In genomic region chr2:201136889-201137321, GRCh38 we compare ENCODE assay signal across 14 cellular contexts. TPM values are rescaled to one million over a fixed set of nuclear protein-coding genes. Genes with fewer than 3 reads are reported as not detected.
DNase-seq lines count a peak whose midpoint lies in the region; ATAC-seq and TF ChIP-seq lines count a peak whose summit lies in the region.
"Had no signal": no experiment of that assay in that cellular context is flagged by ENCODE, and none has a peak within 500 bp of the region (broad histone marks: within the 10 kb centered on the region; RNA-seq: fewer than 3 reads in every experiment).

No MANE protein-coding gene starts in this region.

- 64% methylated on average over 3 of the region's 3 CpGs for WGBS in suprapubic skin

- peaks cover 14 to 92% of the 10 kb centered on the region in 2 donors for H3K4me1 ChIP-seq in left lung
- peaks cover 22% of the 10 kb centered on the region for H3K4me1 ChIP-seq in suprapubic skin

- no peak for TF ChIP-seq EP300 in suprapubic skin (IDR thresholded peaks at IDR 0.05)

- H3K4me3 ChIP-seq in left lung, result no peak overlapping the region
- no peak overlapping the region for H3K4me3 ChIP-seq in suprapubic skin
- H3K4me3 ChIP-seq: HAP-1, vagina had no signal

- peaks cover 45% of the 10 kb centered on the region for H3K36me3 Mint-ChIP-seq in activated naive CD4-positive, alpha-beta T cell treated with anti-CD3 and anti-CD28 coated beads, Interleukin-2, amount 50 U/mL, for 24 hours
- peaks cover 100% of the 10 kb centered on the region for H3K36me3 Mint-ChIP-seq in activated T-helper 17 cell treated with anti-CD3 and anti-CD28 coated beads, Interleukin-2, amount 50 U/mL, for 72 hours (ENCODE audit: low read depth)

- peaks cover 46% of the 10 kb centered on the region for H3K4me1 Mint-ChIP-seq in activated naive CD4-positive, alpha-beta T cell treated with anti-CD3 and anti-CD28 coated beads, Interleukin-2, amount 50 U/mL, for 24 hours
- H3K4me1 Mint-ChIP-seq in activated T-helper 17 cell treated with anti-CD3 and anti-CD28 coated beads, Interleukin-2, amount 50 U/mL, for 72 hours, result peaks cover 49% of the 10 kb centered on the region

- H3K27ac ChIP-seq in left lung, result peak overlapping the region; percentile 5 to 99
- peak overlapping the region; percentile 24 for H3K27ac ChIP-seq in suprapubic skin
- H3K27ac ChIP-seq: vagina had no signal

- H3K27ac Mint-ChIP-seq in activated naive CD4-positive, alpha-beta T cell treated with anti-CD3 and anti-CD28 coated beads, Interleukin-2, amount 50 U/mL, for 24 hours, result no peak overlapping the region
- peak overlapping the region; percentile 95 for H3K27ac Mint-ChIP-seq in activated T-helper 17 cell treated with anti-CD3 and anti-CD28 coated beads, Interleukin-2, amount 50 U/mL, for 72 hours

- H3K36me3 ChIP-seq in left lung, result peaks cover 0 to 96% of the 10 kb centered on the region in 2 donors
- peaks cover 87% of the 10 kb centered on the region for H3K36me3 ChIP-seq in suprapubic skin

- no peak for TF ChIP-seq POLR2A in suprapubic skin (IDR thresholded peaks at IDR 0.05)

- H3K9me3 Mint-ChIP-seq in activated naive CD4-positive, alpha-beta T cell treated with anti-CD3 and anti-CD28 coated beads, Interleukin-2, amount 50 U/mL, for 24 hours, result no peaks in the 10 kb centered on the region
- no peaks in the 10 kb centered on the region for H3K9me3 Mint-ChIP-seq in activated T-helper 17 cell treated with anti-CD3 and anti-CD28 coated beads, Interleukin-2, amount 50 U/mL, for 72 hours

- no peaks in the 10 kb centered on the region for H3K27me3 ChIP-seq in left lung
- no peaks in the 10 kb centered on the region for H3K27me3 ChIP-seq in suprapubic skin
- H3K27me3 ChIP-seq: vagina had no signal

- TF ChIP-seq CTCF in left lung (IDR thresholded peaks at IDR 0.05), result no peak
- no peak for TF ChIP-seq CTCF in suprapubic skin (IDR thresholded peaks at IDR 0.05)
- TF ChIP-seq CTCF in omental fat pad (IDR thresholded peaks at IDR 0.05), result no peak

- no peak for ATAC-seq in activated T-helper 17 cell treated with anti-CD3 and anti-CD28 coated beads, Interleukin-2, amount 50 U/mL, for 72 hours (replicated peaks)
- no peak for ATAC-seq in left lung
- ATAC-seq in omental fat pad (ENCODE audit: low FRiP score), result no peak
- ATAC-seq: PC-3 had no signal

- no peaks in the 10 kb centered on the region for H3K27me3 Mint-ChIP-seq in activated naive CD4-positive, alpha-beta T cell treated with anti-CD3 and anti-CD28 coated beads, Interleukin-2, amount 50 U/mL, for 24 hours
- H3K27me3 Mint-ChIP-seq in activated T-helper 17 cell treated with anti-CD3 and anti-CD28 coated beads, Interleukin-2, amount 50 U/mL, for 72 hours, result no peaks in the 10 kb centered on the region

- intact Hi-C loops in left lung (cut with DNase I), result no loop called here

- no peaks in the 10 kb centered on the region for H3K9me3 ChIP-seq in left lung
- no peaks in the 10 kb centered on the region for H3K9me3 ChIP-seq in suprapubic skin
- H3K9me3 ChIP-seq: HAP-1, vagina had no signal

- H3K4me3 Mint-ChIP-seq in activated naive CD4-positive, alpha-beta T cell treated with anti-CD3 and anti-CD28 coated beads, Interleukin-2, amount 50 U/mL, for 24 hours, result peak overlapping the region; percentile 51
- H3K4me3 Mint-ChIP-seq in activated T-helper 17 cell treated with anti-CD3 and anti-CD28 coated beads, Interleukin-2, amount 50 U/mL, for 72 hours, result peak overlapping the region; percentile 81

- DNase-seq in activated naive CD4-positive, alpha-beta T cell (lab: John Stamatoyannopoulos, UW), result no peak
- DNase-seq in left lung (no peak), suprapubic skin (ENCODE audit: low spot score in 2 of 2) (no peak), NCI-H2227 treated with DMSO at 0.1 percent for 48 hours (lab: John Stamatoyannopoulos, UW) (no peak), Kasumi-1 (lab: John Stamatoyannopoulos, UW) (no peak), omental fat pad (ENCODE audit: low spot score) (no peak)
- DNase-seq: caudate nucleus, NCI-H1048, PC-3, T-helper 9 cell had no signal

RNA-seq across cellular contexts. Expression of gene CFLAR, which starts 20.9 kb away (rescaled TPM):
- 100 to 1,000 TPM; 224 to 559 TPM for total RNA-seq in activated T-helper 17 cell treated with anti-CD3 and anti-CD28 coated beads, Interleukin-2, amount 50 U/mL, for 72 hours
- total RNA-seq in left lung, result 100 to 1,000 TPM; 278 to 327 TPM
- 100 to 1,000 TPM; 116 to 250 (median 147) TPM for total RNA-seq in suprapubic skin
- total RNA-seq in omental fat pad, result 100 to 1,000 TPM; 204 to 455 (median 293) TPM

RNA-seq across cellular contexts. Expression of gene CASP10, which starts 46.0 kb away (rescaled TPM):
- total RNA-seq in activated T-helper 17 cell treated with anti-CD3 and anti-CD28 coated beads, Interleukin-2, amount 50 U/mL, for 72 hours, result 10 to 100 TPM; 10.8 to 22.7 TPM
- total RNA-seq in left lung (10 to 100 TPM; 30.3 to 31.5 TPM), suprapubic skin (10 to 100 TPM in 1 of 4 donors, 1 to 10 TPM in 3; 3.7 to 19.0 (median 7.4) TPM), omental fat pad (10 to 100 TPM; 13.5 to 47.0 (median 15.3) TPM)
